ENCODE assay signal across 18 cellular contexts in the genomic region with DNA sequence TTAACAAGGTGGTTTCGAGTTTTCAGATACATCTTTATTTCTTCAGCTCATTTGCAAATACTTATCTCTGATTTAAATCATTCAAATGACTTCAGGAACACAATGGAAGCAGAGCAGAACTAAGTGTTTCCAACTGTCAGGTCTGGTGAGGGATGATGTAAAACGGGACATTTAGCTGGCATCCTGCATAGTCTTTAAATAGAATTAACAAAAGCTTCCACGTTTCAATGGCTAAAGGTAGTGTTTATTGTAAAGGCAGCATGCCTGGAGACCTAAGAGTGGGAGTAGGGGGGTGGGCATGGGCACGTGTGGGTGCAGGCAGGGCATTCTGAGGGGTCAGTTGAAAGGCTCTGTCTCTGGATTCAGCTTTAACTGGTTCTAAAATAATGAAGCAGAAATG.
DNase-seq lines count a peak whose midpoint lies in the region; ATAC-seq lines count a peak whose summit lies in the region.
"Had no signal": no experiment of that assay in that cellular context is flagged by ENCODE, and none has a peak within 500 bp of the region (broad histone marks: within the 10 kb centered on the region; RNA-seq: fewer than 3 reads in every experiment).

No MANE protein-coding gene starts in this region.

- peak; percentile 25 to 41 for ATAC-seq in left cardiac atrium
- no peak for ATAC-seq in Right ventricle myocardium superior (ENCODE audit: poor library complexity)
- ATAC-seq in HG03520 (IDR thresholded peaks at IDR 0.05; ENCODE audit: unreplicated experiment), result no peak
- ATAC-seq in HG02571 (IDR thresholded peaks at IDR 0.05; ENCODE audit: unreplicated experiment), result no peak
- ATAC-seq in HG03342 (IDR thresholded peaks at IDR 0.05; ENCODE audit: unreplicated experiment), result no peak
- ATAC-seq: Right ventricle myocardium inferior had no signal

- intact Hi-C loops in left cardiac atrium (cut with DNase I), result no loop called here
- intact Hi-C loops in Right ventricle myocardium superior (cut with DNase I), result no loop called here

- no peak for DNase-seq in left cardiac atrium
- DNase-seq in Right ventricle myocardium superior, result no peak
- peak; percentile 66 for DNase-seq in SK-N-DZ (ENCODE audit: low spot score)
- DNase-seq in left kidney (ENCODE audit: low read depth, low spot score), result peak; percentile 32
- DNase-seq: CD4-positive, alpha-beta T cell; COR-L47; DMS 273 treated with DMSO at 0.1 percent for 48 hours; DMS79 treated with DMSO at 0.1 percent for 48 hours; KBM-7; MM.1S; NCI-H1092; NCI-H146; NCI-H510A treated with DMSO at 0.1 percent for 48 hours; T-helper 2 cell had no signal

Comparison
In these comparisons a context has a peak if more than half of its experiments do, and no peak if none do; other contexts are left out.
1. ATAC-seq: peak in left cardiac atrium (2 of 2); none in Right ventricle myocardium superior (single experiment), HG03520 (single experiment), HG02571 (single experiment) and HG03342 (single experiment).
2. DNase-seq: peak in SK-N-DZ (single experiment) and left kidney (single experiment); none in left cardiac atrium (single experiment) and Right ventricle myocardium superior (single experiment).